In the genomic region with DNA sequence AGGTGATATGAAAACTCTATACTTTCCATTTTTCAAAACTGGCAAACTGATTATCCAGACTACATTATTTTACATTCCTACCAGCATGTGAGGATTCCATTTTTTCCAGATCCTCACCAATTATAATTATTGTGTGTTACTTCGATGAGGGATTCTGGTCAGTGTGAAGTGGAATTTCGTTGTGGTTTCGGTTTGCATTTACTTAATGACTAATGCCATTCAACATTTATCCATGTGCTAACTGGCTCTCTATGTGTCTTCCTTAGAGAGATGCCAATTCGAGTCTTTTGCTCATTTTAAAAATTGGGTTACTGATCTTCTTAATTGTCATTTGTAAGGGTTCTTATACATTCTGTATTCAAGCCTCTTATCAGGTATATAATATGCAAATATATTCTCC, we compare ENCODE assay signal across 24 cellular contexts.
DNase-seq lines count a peak whose midpoint lies in the region; ATAC-seq, FAIRE-seq and TF ChIP-seq lines count a peak whose summit lies in the region.
"Had no signal": no experiment of that assay in that cellular context is flagged by ENCODE, and none has a peak within 500 bp of the region (broad histone marks: within the 10 kb centered on the region; RNA-seq: fewer than 3 reads in every experiment).

No MANE protein-coding gene starts in this region.

- CTCF ChIA-PET in PC-3 (lab: Charles Lee) (no interaction called here), A673 (lab: Charles Lee) (no interaction called here)

- ATAC-seq in PC-3 (peak; percentile 48; the same call in 1 of the 2 replicates), lower lobe of right lung (no peak)
- ATAC-seq: A549, HepG2, Panc1 had no signal

- no peaks in the 10 kb centered on the region for H4K20me1 ChIP-seq in PC-3 (ENCODE audit: low read length)

- no TSS peak for BruUV-seq in PC-3 (replicated peaks; lab: Mats Ljungman, UMichigan)
- no TSS peak for BruUV-seq in A673 (replicated peaks; lab: Mats Ljungman, UMichigan)

- no peaks in the 10 kb centered on the region for H3K9me2 ChIP-seq in PC-3 (replicated peaks; ENCODE audit: low read length)

- FAIRE-seq in bronchial epithelial cell (lab: Jason Lieb, UNC): no peak
- FAIRE-seq: A549, GM19239, H1, HepG2 had no signal

- H3K36me3 ChIP-seq in PC-3 (ENCODE audit: low read depth, low read length) (no peaks in the 10 kb centered on the region), bronchial epithelial cell (ENCODE audit: control insufficient read depth, insufficient read depth, low read length) (no peaks in the 10 kb centered on the region), lower lobe of right lung (no peaks in the 10 kb centered on the region), A673 (ENCODE audit: insufficient read depth, low read length, poor library complexity, severe bottlenecking) (no peaks in the 10 kb centered on the region)

- intact Hi-C loops in PC-3 (cut with micrococcal nuclease): no loop called here
- intact Hi-C loops in lower lobe of right lung (cut with DNase I): no loop called here
- intact Hi-C loops in A673 (cut with micrococcal nuclease; ENCODE audit: unreplicated experiment): no loop called here

- no peak overlapping the region for H3K9ac ChIP-seq in PC-3 (ENCODE audit: low read length)

- H3K27ac ChIP-seq in PC-3 (ENCODE audit: low read length): no peak overlapping the region
- no peak overlapping the region for H3K27ac ChIP-seq in lower lobe of right lung
- no peak overlapping the region for H3K27ac ChIP-seq in A673 (ENCODE audit: low read depth, low read length, poor library complexity, severe bottlenecking)
- H3K27ac ChIP-seq: A549, C4-2B, HL-60, SK-N-MC had no signal

- H3F3A ChIP-seq in PC-3 (ENCODE audit: low read length, unreplicated experiment): no peaks in the 10 kb centered on the region

- no peaks in the 10 kb centered on the region for H3K27me3 ChIP-seq in PC-3 (ENCODE audit: low read length)
- no peaks in the 10 kb centered on the region for H3K27me3 ChIP-seq in bronchial epithelial cell (ENCODE audit: control insufficient read depth, insufficient read depth, low read length)
- no peaks in the 10 kb centered on the region for H3K27me3 ChIP-seq in lower lobe of right lung (ENCODE audit: low read depth)
- no peaks in the 10 kb centered on the region for H3K27me3 ChIP-seq in A673 (replicated peaks; ENCODE audit: insufficient read depth, low read depth, low read length, poor library complexity)

- DNase-seq in COLO829 (ENCODE audit: low spot score) (peak; percentile 2), HCEC 1CT (peak; percentile 17), PC-3 (peak; percentile 34), bronchial epithelial cell (ENCODE audit: low read depth) (peak; percentile 8), lower lobe of right lung (no peak), A673 (ENCODE audit: low spot score) (no peak), hypothalamus (lab: John Stamatoyannopoulos, UW) (no peak)
- DNase-seq: CD8-positive, alpha-beta memory T cell; DMS153; MM.1S; NCI-H2029; NCI-H446; NCI-H524 treated with DMSO at 0.1 percent for 48 hours; NCI-H82; NK-92 treated with Interleukin-12 subunit alpha and Interleukin-12 subunit beta, amount 100 ng/mL, for 24 hours; SHP77 treated with DMSO at 0.1 percent for 48 hours had no signal

- no peak overlapping the region for H2AFZ ChIP-seq in PC-3 (ENCODE audit: low read length)

- H3K79me2 ChIP-seq in PC-3 (ENCODE audit: low read length): no peaks in the 10 kb centered on the region

- TF ChIP-seq CTCF in PC-3 (conservative IDR thresholded peaks at IDR 0.05; ENCODE audit: low read depth, low read length): no peak
- no peak for TF ChIP-seq CTCF in bronchial epithelial cell (IDR thresholded peaks at IDR 0.05; ENCODE audit: insufficient read depth, low read length, severe bottlenecking)
- TF ChIP-seq CTCF in lower lobe of right lung (IDR thresholded peaks at IDR 0.05): no peak
- no peak for TF ChIP-seq CTCF in A673 (conservative IDR thresholded peaks at IDR 0.05; ENCODE audit: low read depth, low read length)

- H3K9me3 ChIP-seq in PC-3 (ENCODE audit: low read length) (no peaks in the 10 kb centered on the region), lower lobe of right lung (no peaks in the 10 kb centered on the region), A673 (ENCODE audit: low read depth, low read length, poor library complexity, severe bottlenecking) (no peaks in the 10 kb centered on the region)
- H3K9me3 ChIP-seq: A549 had no signal

- H3K4me2 ChIP-seq in PC-3 (ENCODE audit: low read length): 0 out of 2 replicates have a peak overlapping the region, but pooled peaks have one; percentile 10
- H3K4me2 ChIP-seq: A549 had no signal

- H3K4me3 ChIP-seq in PC-3 (ENCODE audit: low read length) (no peak overlapping the region), bronchial epithelial cell (ENCODE audit: low read depth, low read length) (no peak overlapping the region), lower lobe of right lung (no peak overlapping the region), A673 (ENCODE audit: low read depth, low read length, poor library complexity, severe bottlenecking) (no peak overlapping the region)
- H3K4me3 ChIP-seq: A549, SK-N-MC had no signal

- H3K4me1 ChIP-seq in PC-3 (ENCODE audit: insufficient read depth, low read length): peaks cover 4% of the 10 kb centered on the region
- no peaks in the 10 kb centered on the region for H3K4me1 ChIP-seq in lower lobe of right lung
- no peaks in the 10 kb centered on the region for H3K4me1 ChIP-seq in A673 (ENCODE audit: insufficient read depth, low read length, poor library complexity, severe bottlenecking)
- H3K4me1 ChIP-seq: A549 had no signal

- POLR2A ChIA-PET in PC-3 (lab: Charles Lee; ENCODE audit: unreplicated experiment) (no interaction called here), A673 (lab: Charles Lee; ENCODE audit: low non-redundant PET) (no interaction called here)

Comparison
In these comparisons a context has a peak if more than half of its experiments do, and no peak if none do; other contexts are left out.
1. DNase-seq: peak in COLO829 (single experiment), HCEC 1CT (single experiment), PC-3 (single experiment) and bronchial epithelial cell (single experiment); none in lower lobe of right lung (single experiment), A673 (single experiment) and hypothalamus (0 of 51).